In the genomic region with DNA sequence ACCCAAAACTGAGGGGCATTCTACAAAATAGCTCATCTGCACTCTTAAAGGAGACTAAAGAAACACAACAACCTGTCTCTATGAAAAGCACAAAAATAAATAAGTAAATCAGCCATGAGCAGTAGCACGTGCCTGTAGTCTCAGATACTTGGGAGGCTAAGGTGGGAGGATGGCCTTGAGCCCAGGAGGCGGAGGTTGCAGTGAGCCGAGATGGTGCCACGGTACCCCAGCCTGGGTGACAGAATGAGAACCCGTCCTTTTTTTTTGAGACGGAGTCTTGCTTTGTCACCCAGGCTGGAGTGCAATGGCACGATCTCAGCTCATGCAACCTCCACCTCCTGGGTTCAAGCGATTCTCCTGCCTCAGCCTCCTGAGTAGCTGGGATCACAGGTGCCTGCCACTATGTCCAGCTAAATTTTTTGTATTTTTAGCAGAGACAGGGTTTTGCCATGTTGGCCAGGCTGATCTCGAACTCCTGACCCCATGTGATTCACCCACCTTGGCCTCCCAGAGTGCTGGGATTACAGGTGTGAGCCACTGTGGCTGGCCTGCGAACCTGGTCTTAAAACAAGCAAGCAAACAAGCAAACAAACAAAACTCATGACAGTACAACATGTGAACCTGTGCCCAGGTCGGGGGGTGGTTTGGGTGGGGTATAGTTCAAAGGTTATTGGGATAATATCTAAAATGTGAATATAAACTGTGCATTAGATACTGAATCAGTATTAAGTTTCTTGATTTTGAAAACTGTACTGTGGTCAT, we compare ENCODE assay signal across 8 cellular contexts. TPM values are rescaled to one million over a fixed set of nuclear protein-coding genes. Genes with fewer than 3 reads are reported as not detected.
DNase-seq lines count a peak whose midpoint lies in the region; ATAC-seq and TF ChIP-seq lines count a peak whose summit lies in the region.
"Not testable (repeated sequence)": the region's sequence is repeated elsewhere in the genome, so short reads cannot be mapped to it uniquely, and the experiment has no call there.

No MANE protein-coding gene starts in this region.

- H3K27me3 Mint-ChIP-seq in CD4-positive, alpha-beta memory T cell; T-cell; activated CD4-positive, alpha-beta memory T cell treated with anti-CD3 and anti-CD28 coated beads for 36 hours; activated T-cell treated with anti-CD3 and anti-CD28 coated beads, Interleukin-2, amount 50 U/mL, for 72 hours (ENCODE audit: low read depth); activated naive CD8-positive, alpha-beta T cell treated with anti-CD3 and anti-CD28 coated beads, Interleukin-2, amount 50 U/mL, for 24 hours: not testable (repeated sequence)

- H3K27ac ChIP-seq in CD4-positive, alpha-beta memory T cell (ENCODE audit: low read depth, low read length); right atrium auricular region: not testable (repeated sequence)
- H3K27ac ChIP-seq in osteoblast (ENCODE audit: low read depth, low read length): peak overlapping the region; percentile 45
- peak overlapping the region; percentile 7 to 81 (median 37) for H3K27ac ChIP-seq in stomach

- not testable (repeated sequence) for H3K9me3 ChIP-seq in CD4-positive, alpha-beta memory T cell (ENCODE audit: control insufficient read depth in 1 of 2, low read length in 2 of 2); right atrium auricular region; osteoblast (ENCODE audit: low read depth, low read length); stomach

- H3K4me2 ChIP-seq in osteoblast (ENCODE audit: insufficient read depth, low read length): not testable (repeated sequence)

- H3K4me3 Mint-ChIP-seq in CD4-positive, alpha-beta memory T cell; T-cell; activated CD4-positive, alpha-beta memory T cell treated with anti-CD3 and anti-CD28 coated beads for 36 hours: not testable (repeated sequence)
- peak overlapping the region; percentile 23 to 38 for H3K4me3 Mint-ChIP-seq in activated T-cell treated with anti-CD3 and anti-CD28 coated beads, Interleukin-2, amount 50 U/mL, for 72 hours
- peak overlapping the region; percentile 16 for H3K4me3 Mint-ChIP-seq in activated naive CD8-positive, alpha-beta T cell treated with anti-CD3 and anti-CD28 coated beads, Interleukin-2, amount 50 U/mL, for 24 hours

- H3K4me3 ChIP-seq in CD4-positive, alpha-beta memory T cell (ENCODE audit: low read length in 2 of 2); right atrium auricular region; osteoblast (ENCODE audit: insufficient read depth, low read length); stomach: not testable (repeated sequence)

- TF ChIP-seq CTCF in right atrium auricular region (IDR thresholded peaks at IDR 0.05); osteoblast (IDR thresholded peaks at IDR 0.05; ENCODE audit: extremely low read depth, low read depth, low read length); stomach (IDR thresholded peaks at IDR 0.05): not testable (repeated sequence)

- ATAC-seq in T-cell (replicated peaks in 1 of 4); activated naive CD8-positive, alpha-beta T cell treated with anti-CD3 and anti-CD28 coated beads, Interleukin-2, amount 50 U/mL, for 24 hours: not testable (repeated sequence)
- ATAC-seq in activated T-cell treated with anti-CD3 and anti-CD28 coated beads, Interleukin-2, amount 50 U/mL, for 72 hours (replicated peaks in 1 of 2): peak; percentile 12

- peaks cover 11 to 17% (median 14%) of the 10 kb centered on the region in 4 donors for H3K4me1 Mint-ChIP-seq in CD4-positive, alpha-beta memory T cell
- H3K4me1 Mint-ChIP-seq in T-cell: peaks cover 0 to 13% (median 10%) of the 10 kb centered on the region in 3 donors
- peaks cover 18% of the 10 kb centered on the region for H3K4me1 Mint-ChIP-seq in activated CD4-positive, alpha-beta memory T cell treated with anti-CD3 and anti-CD28 coated beads for 36 hours (ENCODE audit: low read depth)
- peaks cover 22% of the 10 kb centered on the region for H3K4me1 Mint-ChIP-seq in activated T-cell treated with anti-CD3 and anti-CD28 coated beads, Interleukin-2, amount 50 U/mL, for 72 hours (ENCODE audit: low read depth)
- H3K4me1 Mint-ChIP-seq in activated naive CD8-positive, alpha-beta T cell treated with anti-CD3 and anti-CD28 coated beads, Interleukin-2, amount 50 U/mL, for 24 hours: peaks cover 24% of the 10 kb centered on the region

- CTCF ChIA-PET in CD4-positive, alpha-beta memory T cell (lab: Charles Lee; ENCODE audit: partially characterized antibody): interaction anchor here (0.7 kb wide), 1 partner anchor 78 kb away, joined by 3 read pairs; no protein-coding TSS in a partner anchor
- CTCF ChIA-PET in T-cell (lab: Charles Lee): interaction anchor here (0.7 kb wide), 2 partner anchors 23 to 182 kb away, joined by 3 to 4 read pairs; no protein-coding TSS in a partner anchor
- CTCF ChIA-PET in activated CD4-positive, alpha-beta memory T cell treated with anti-CD3 and anti-CD28 coated beads for 36 hours (lab: Charles Lee): interaction anchor here (0.7 to 1.8 kb wide), 4 partner anchors 19 to 181 kb away, joined by 3 to 5 read pairs (median 3); no protein-coding TSS in a partner anchor

- TF ChIP-seq POLR2A in stomach (IDR thresholded peaks at IDR 0.05): not testable (repeated sequence)

- H3K79me2 ChIP-seq in osteoblast (ENCODE audit: insufficient read depth, low read length): peaks cover 13% of the 10 kb centered on the region

- H3K36me3 ChIP-seq in CD4-positive, alpha-beta memory T cell (ENCODE audit: insufficient read depth, low read length): peaks cover 13% of the 10 kb centered on the region
- peaks cover 41% of the 10 kb centered on the region for H3K36me3 ChIP-seq in right atrium auricular region
- H3K36me3 ChIP-seq in osteoblast (ENCODE audit: insufficient read depth, low read length): peaks cover 23% of the 10 kb centered on the region
- peaks cover 9 to 81% (median 66%) of the 10 kb centered on the region in 4 donors for H3K36me3 ChIP-seq in stomach

- H3K36me3 Mint-ChIP-seq in CD4-positive, alpha-beta memory T cell: peaks cover 8 to 35% of the 10 kb centered on the region in 2 donors
- H3K36me3 Mint-ChIP-seq in T-cell: peaks cover 26% of the 10 kb centered on the region
- peaks cover 20% of the 10 kb centered on the region for H3K36me3 Mint-ChIP-seq in activated CD4-positive, alpha-beta memory T cell treated with anti-CD3 and anti-CD28 coated beads for 36 hours
- H3K36me3 Mint-ChIP-seq in activated T-cell treated with anti-CD3 and anti-CD28 coated beads, Interleukin-2, amount 50 U/mL, for 72 hours (ENCODE audit: insufficient read depth in 2 of 2): peaks cover 0 to 13% of the 10 kb centered on the region in 2 donors
- H3K36me3 Mint-ChIP-seq in activated naive CD8-positive, alpha-beta T cell treated with anti-CD3 and anti-CD28 coated beads, Interleukin-2, amount 50 U/mL, for 24 hours (ENCODE audit: low read depth): peaks cover 21% of the 10 kb centered on the region

- not testable (repeated sequence) for H3K27me3 ChIP-seq in CD4-positive, alpha-beta memory T cell (ENCODE audit: insufficient read depth, low read length); right atrium auricular region; osteoblast (ENCODE audit: insufficient read depth, low read length); stomach

- H3K9me3 Mint-ChIP-seq in CD4-positive, alpha-beta memory T cell; T-cell; activated CD4-positive, alpha-beta memory T cell treated with anti-CD3 and anti-CD28 coated beads for 36 hours; activated T-cell treated with anti-CD3 and anti-CD28 coated beads, Interleukin-2, amount 50 U/mL, for 72 hours; activated naive CD8-positive, alpha-beta T cell treated with anti-CD3 and anti-CD28 coated beads, Interleukin-2, amount 50 U/mL, for 24 hours: not testable (repeated sequence)

- H4K20me1 ChIP-seq in osteoblast (ENCODE audit: insufficient read depth, low read length): not testable (repeated sequence)

- intact Hi-C loops in CD4-positive, alpha-beta memory T cell (cut with micrococcal nuclease); stomach (cut with DNase I; ENCODE audit: low total_unique reads): not testable (repeated sequence)
- intact Hi-C loops in activated CD4-positive, alpha-beta memory T cell treated with anti-CD3 and anti-CD28 coated beads for 36 hours (cut with micrococcal nuclease): loop anchor here (1.0 to 2.0 kb wide), 4 partner anchors 25 to 74 kb away; partner anchors contain the start of gene YPEL1

- TF ChIP-seq EP300 in stomach (IDR thresholded peaks at IDR 0.05): not testable (repeated sequence)

- H3K4me1 ChIP-seq in CD4-positive, alpha-beta memory T cell (ENCODE audit: insufficient read depth, low read length): peaks cover 10% of the 10 kb centered on the region
- H3K4me1 ChIP-seq in right atrium auricular region (peaks cover 0 to 10% of the 10 kb centered on the region in 2 donors), osteoblast (ENCODE audit: insufficient read depth, low read length) (peaks cover 12% of the 10 kb centered on the region), stomach (peaks cover 16 to 46% (median 26%) of the 10 kb centered on the region in 4 donors)

- DNase-seq in CD4-positive, alpha-beta memory T cell; T-cell; activated naive CD8-positive, alpha-beta T cell treated with anti-CD3 and anti-CD28 coated beads, Interleukin-2, amount 50 U/mL, for 24 hours; osteoblast (ENCODE audit: insufficient read length, low spot score, missing footprints); stomach: not testable (repeated sequence)
- peak; percentile 32 for DNase-seq in activated CD4-positive, alpha-beta memory T cell treated with anti-CD3 and anti-CD28 coated beads for 36 hours
- DNase-seq in activated T-cell treated with anti-CD3 and anti-CD28 coated beads, Interleukin-2, amount 50 U/mL, for 72 hours: peak in 1 of 2 donors; percentile 13
- peak; percentile 48 for DNase-seq in right atrium auricular region (ENCODE audit: low spot score)

- POLR2A ChIA-PET in CD4-positive, alpha-beta memory T cell (lab: Charles Lee; ENCODE audit: partially characterized antibody): interaction anchor here (1.1 kb wide), 1 partner anchor 76 kb away, joined by 3 read pairs; the partner anchor contains the start of gene MAPK1
- POLR2A ChIA-PET in T-cell (lab: Charles Lee): not testable (repeated sequence)
- POLR2A ChIA-PET in activated CD4-positive, alpha-beta memory T cell treated with anti-CD3 and anti-CD28 coated beads for 36 hours (lab: Charles Lee): interaction anchor here (0.5 kb wide), 1 partner anchor 54 kb away, joined by 4 read pairs; no protein-coding TSS in a partner anchor

- 89 to 93% (median 93%) methylated on average over 11 of the region's 11 CpGs for WGBS in stomach, 5 donors

- not testable (repeated sequence) for H2AFZ ChIP-seq in osteoblast (ENCODE audit: low read length)

- H3K27ac Mint-ChIP-seq in CD4-positive, alpha-beta memory T cell: peak overlapping the region in 6 of 7 donors; percentile 5 to 83 (median 50)
- peak overlapping the region; percentile 64 to 74 for H3K27ac Mint-ChIP-seq in T-cell
- H3K27ac Mint-ChIP-seq in activated CD4-positive, alpha-beta memory T cell treated with anti-CD3 and anti-CD28 coated beads for 36 hours: peak overlapping the region; percentile 35
- not testable (repeated sequence) for H3K27ac Mint-ChIP-seq in activated T-cell treated with anti-CD3 and anti-CD28 coated beads, Interleukin-2, amount 50 U/mL, for 72 hours
- H3K27ac Mint-ChIP-seq in activated naive CD8-positive, alpha-beta T cell treated with anti-CD3 and anti-CD28 coated beads, Interleukin-2, amount 50 U/mL, for 24 hours: peak overlapping the region; percentile 86

RNA-seq across cellular contexts. Expression of gene YPEL1, which starts 55.4 kb away (rescaled TPM):
- total RNA-seq in CD4-positive, alpha-beta memory T cell: 1 to 10 TPM; 8.0 to 9.8 TPM
- polyA plus RNA-seq in CD4-positive, alpha-beta memory T cell: 1 to 10 TPM; 4.9 to 5.3 TPM
- total RNA-seq in T-cell (10 to 100 TPM in 2 of 5 donors, 1 to 10 TPM in 3; 8.2 to 12.6 (median 9.9) TPM), right atrium auricular region (10 to 100 TPM in 1 of 2 donors, 1 to 10 TPM in 1; 5.0 to 11.5 TPM), osteoblast (1.8 and 2.2 TPM in 2 replicates), stomach (10 to 100 TPM in 1 of 5 donors, 1 to 10 TPM in 3, under 1 TPM in 1; 0.58 to 22.2 (median 5.7) TPM)
- total RNA-seq in activated CD4-positive, alpha-beta memory T cell treated with anti-CD3 and anti-CD28 coated beads for 36 hours: 1 to 10 TPM; 1.6 to 1.8 TPM
- 1 to 10 TPM; 2.5 to 4.4 TPM for total RNA-seq in activated T-cell treated with anti-CD3 and anti-CD28 coated beads, Interleukin-2, amount 50 U/mL, for 72 hours
- 1 to 10 TPM; 2.5 to 4.0 (median 2.7) TPM for polyA plus RNA-seq in stomach
